ENCODE assay signal across 1 cellular context in the genomic region with DNA sequence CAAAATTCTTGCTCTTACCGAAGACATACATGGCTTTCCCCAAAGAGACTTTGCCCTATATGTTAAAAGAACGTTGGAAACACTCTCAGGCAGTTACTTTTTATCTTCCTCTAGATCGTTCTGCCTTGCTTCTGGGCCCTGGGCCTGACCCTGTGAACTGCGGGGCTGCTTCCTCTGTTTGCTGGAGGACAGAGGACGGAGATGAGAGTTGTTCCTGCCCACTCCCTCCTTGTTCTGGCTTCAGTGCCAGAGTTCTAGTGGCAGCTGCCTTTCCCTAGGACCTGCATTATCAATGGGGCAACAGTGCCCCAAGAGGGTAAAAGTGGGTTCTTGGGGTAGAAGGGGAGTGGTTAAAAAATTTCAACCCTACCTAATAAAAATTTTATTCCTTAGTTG.
TF ChIP-seq lines count a peak whose summit lies in the region.

No MANE protein-coding gene starts in this region.

TF ChIP-seq in HepG2, 621 proteins besides CTCF, POLR2A, EP300 and RAD21:
- peak; percentile 19; the same call in 1 of the 2 replicates for TF ChIP-seq HNF4A (CRISPR knock-in tag; IDR thresholded peaks at IDR 0.05)
- TF ChIP-seq ZNF891 (CRISPR knock-in tag; IDR thresholded peaks at IDR 0.05) = no peak
- TF ChIP-seq ZNF598 (CRISPR knock-in tag; IDR thresholded peaks at IDR 0.05; ENCODE audit: borderline replicate concordance) = 0 out of 2 replicates have a peak, but pooled peaks have one; percentile 42
- TF ChIP-seq, protein P1, sequence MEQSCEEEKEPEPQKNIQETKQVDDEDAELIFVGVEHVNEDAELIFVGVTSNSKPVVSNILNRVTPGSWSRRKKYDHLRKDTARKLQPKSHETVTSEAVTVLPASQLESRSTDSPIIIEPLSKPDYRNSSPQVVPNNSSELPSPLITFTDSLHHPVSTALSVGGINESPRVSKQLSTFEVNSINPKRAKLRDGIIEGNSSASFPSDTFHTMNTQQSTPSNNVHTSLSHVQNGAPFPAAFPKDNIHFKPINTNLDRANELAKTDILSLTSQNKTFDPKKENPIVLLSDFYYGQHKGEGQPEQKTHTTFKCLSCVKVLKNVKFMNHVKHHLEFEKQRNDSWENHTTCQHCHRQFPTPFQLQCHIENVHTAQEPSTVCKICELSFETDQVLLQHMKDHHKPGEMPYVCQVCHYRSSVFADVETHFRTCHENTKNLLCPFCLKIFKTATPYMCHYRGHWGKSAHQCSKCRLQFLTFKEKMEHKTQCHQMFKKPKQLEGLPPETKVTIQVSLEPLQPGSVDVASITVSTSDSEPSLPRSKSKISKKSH (CRISPR knock-in tag; IDR thresholded peaks at IDR 0.05; ENCODE audit: borderline replicate concordance) = no peak
- TF ChIP-seq ZNF614 (CRISPR knock-in tag; IDR thresholded peaks at IDR 0.05; ENCODE audit: borderline replicate concordance) = no peak
- TF ChIP-seq, protein P2, sequence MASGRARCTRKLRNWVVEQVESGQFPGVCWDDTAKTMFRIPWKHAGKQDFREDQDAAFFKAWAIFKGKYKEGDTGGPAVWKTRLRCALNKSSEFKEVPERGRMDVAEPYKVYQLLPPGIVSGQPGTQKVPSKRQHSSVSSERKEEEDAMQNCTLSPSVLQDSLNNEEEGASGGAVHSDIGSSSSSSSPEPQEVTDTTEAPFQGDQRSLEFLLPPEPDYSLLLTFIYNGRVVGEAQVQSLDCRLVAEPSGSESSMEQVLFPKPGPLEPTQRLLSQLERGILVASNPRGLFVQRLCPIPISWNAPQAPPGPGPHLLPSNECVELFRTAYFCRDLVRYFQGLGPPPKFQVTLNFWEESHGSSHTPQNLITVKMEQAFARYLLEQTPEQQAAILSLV (CRISPR knock-in tag; IDR thresholded peaks at IDR 0.05; ENCODE audit: borderline replicate concordance) = no peak
- TF ChIP-seq, protein P3, sequence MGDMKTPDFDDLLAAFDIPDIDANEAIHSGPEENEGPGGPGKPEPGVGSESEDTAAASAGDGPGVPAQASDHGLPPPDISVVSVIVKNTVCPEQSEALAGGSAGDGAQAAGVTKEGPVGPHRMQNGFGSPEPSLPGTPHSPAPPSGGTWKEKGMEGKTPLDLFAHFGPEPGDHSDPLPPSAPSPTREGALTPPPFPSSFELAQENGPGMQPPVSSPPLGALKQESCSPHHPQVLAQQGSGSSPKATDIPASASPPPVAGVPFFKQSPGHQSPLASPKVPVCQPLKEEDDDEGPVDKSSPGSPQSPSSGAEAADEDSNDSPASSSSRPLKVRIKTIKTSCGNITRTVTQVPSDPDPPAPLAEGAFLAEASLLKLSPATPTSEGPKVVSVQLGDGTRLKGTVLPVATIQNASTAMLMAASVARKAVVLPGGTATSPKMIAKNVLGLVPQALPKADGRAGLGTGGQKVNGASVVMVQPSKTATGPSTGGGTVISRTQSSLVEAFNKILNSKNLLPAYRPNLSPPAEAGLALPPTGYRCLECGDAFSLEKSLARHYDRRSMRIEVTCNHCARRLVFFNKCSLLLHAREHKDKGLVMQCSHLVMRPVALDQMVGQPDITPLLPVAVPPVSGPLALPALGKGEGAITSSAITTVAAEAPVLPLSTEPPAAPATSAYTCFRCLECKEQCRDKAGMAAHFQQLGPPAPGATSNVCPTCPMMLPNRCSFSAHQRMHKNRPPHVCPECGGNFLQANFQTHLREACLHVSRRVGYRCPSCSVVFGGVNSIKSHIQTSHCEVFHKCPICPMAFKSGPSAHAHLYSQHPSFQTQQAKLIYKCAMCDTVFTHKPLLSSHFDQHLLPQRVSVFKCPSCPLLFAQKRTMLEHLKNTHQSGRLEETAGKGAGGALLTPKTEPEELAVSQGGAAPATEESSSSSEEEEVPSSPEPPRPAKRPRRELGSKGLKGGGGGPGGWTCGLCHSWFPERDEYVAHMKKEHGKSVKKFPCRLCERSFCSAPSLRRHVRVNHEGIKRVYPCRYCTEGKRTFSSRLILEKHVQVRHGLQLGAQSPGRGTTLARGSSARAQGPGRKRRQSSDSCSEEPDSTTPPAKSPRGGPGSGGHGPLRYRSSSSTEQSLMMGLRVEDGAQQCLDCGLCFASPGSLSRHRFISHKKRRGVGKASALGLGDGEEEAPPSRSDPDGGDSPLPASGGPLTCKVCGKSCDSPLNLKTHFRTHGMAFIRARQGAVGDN (CRISPR knock-in tag; IDR thresholded peaks at IDR 0.05) = peak; percentile 34; the same call in 1 of the 2 replicates
- 0 out of 2 replicates have a peak, but pooled peaks have one; percentile 13 for TF ChIP-seq ZNF556 (CRISPR knock-in tag; IDR thresholded peaks at IDR 0.05; ENCODE audit: borderline replicate concordance)
- peak; percentile 24; the same call in 1 of the 2 replicates for TF ChIP-seq SALL1 (CRISPR knock-in tag; IDR thresholded peaks at IDR 0.05)
- TF ChIP-seq JUNB (CRISPR knock-in tag; IDR thresholded peaks at IDR 0.05; ENCODE audit: borderline replicate concordance) = no peak
- TF ChIP-seq FOXA1 (IDR thresholded peaks at IDR 0.05) = no peak
- no peak for TF ChIP-seq FOXA1 (CRISPR knock-in tag; IDR thresholded peaks at IDR 0.05)
- peak; percentile 55; the same call in 1 of the 2 replicates for TF ChIP-seq HDAC2 (CRISPR knock-in tag; IDR thresholded peaks at IDR 0.05)
- peak; percentile 33; the same call in 1 of the 2 replicates for TF ChIP-seq STAG1 (CRISPR knock-in tag; IDR thresholded peaks at IDR 0.05)
- TF ChIP-seq ZNF263 (CRISPR knock-in tag; IDR thresholded peaks at IDR 0.05) = peak; percentile 46; the same call in 1 of the 2 replicates
- TF ChIP-seq SP4 (CRISPR knock-in tag; IDR thresholded peaks at IDR 0.05) = 0 out of 2 replicates have a peak, but pooled peaks have one; percentile 24
- no peak for TF ChIP-seq ZNF367 (CRISPR knock-in tag; IDR thresholded peaks at IDR 0.05; ENCODE audit: borderline replicate concordance)
- TF ChIP-seq HMG20A (CRISPR knock-in tag; IDR thresholded peaks at IDR 0.05; ENCODE audit: borderline replicate concordance) = peak; percentile 17; the same call in 1 of the 2 replicates
TF ChIP-seq in HepG2: peak in this region for 10.
